ENCODE assay signal across 11 cellular contexts in the genomic region with DNA sequence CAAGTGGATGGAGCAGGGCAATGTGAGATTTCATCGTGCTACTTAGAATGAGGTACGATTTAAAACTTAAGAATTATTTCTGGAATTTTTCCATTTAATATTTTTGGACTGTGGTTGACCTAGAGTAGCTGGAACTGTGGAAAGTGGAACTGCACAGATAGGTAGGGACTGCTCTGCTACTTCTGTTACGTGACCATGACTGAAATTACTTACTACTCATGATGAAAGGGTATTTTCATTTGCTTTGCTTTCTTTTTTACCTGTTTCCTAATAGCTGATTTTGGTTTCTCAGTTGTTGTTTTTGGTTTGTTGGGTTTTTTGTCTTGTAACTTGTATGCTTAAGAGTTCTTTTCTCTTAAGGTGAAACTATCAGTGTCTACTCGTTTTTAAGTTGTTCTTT. TPM values are rescaled to one million over a fixed set of nuclear protein-coding genes. Genes with fewer than 3 reads are reported as not detected.
DNase-seq lines count a peak whose midpoint lies in the region; ATAC-seq, FAIRE-seq and TF ChIP-seq lines count a peak whose summit lies in the region.
"Had no signal": no experiment of that assay in that cellular context is flagged by ENCODE, and none has a peak within 500 bp of the region (broad histone marks: within the 10 kb centered on the region; RNA-seq: fewer than 3 reads in every experiment).

No MANE protein-coding gene starts in this region.

- no peaks in the 10 kb centered on the region for H3K4me1 ChIP-seq in small intestine (ENCODE audit: control insufficient read depth in 2 of 2, insufficient read depth in 1 of 2, low read depth in 1 of 2, low read length in 1 of 2)

- H3K4me3 Mint-ChIP-seq in mesothelial cell of epicardium, result no peak overlapping the region

- no peak for FAIRE-seq in small intestine (lab: Jason Lieb, UNC)

- no peak overlapping the region for H3K27ac Mint-ChIP-seq in mesothelial cell of epicardium

- no peaks in the 10 kb centered on the region for H3K27me3 ChIP-seq in small intestine (ENCODE audit: control insufficient read depth in 2 of 2, insufficient read depth in 2 of 2, low read length in 2 of 2)

- H3K4me1 Mint-ChIP-seq in mesothelial cell of epicardium, result peaks cover 12% of the 10 kb centered on the region

- DNase-seq in mesothelial cell of epicardium (ENCODE audit: low spot score in 2 of 2, unreplicated experiment in 2 of 2) (no peak), small intestine (no peak)
- no peak for DNase-seq in effector CD8-positive, alpha-beta T cell (lab: John Stamatoyannopoulos, UW)
- DNase-seq: activated CD4-positive, alpha-beta T cell treated with anti-CD3 and anti-CD28 coated beads, Interleukin-2, amount 50 U/mL, for 4 hours; activated naive CD4-positive, alpha-beta T cell treated with anti-CD3 and anti-CD28 coated beads, Interleukin-2, amount 50 U/mL, for 16 hours; DND-41 had no signal

- H3K36me3 ChIP-seq in small intestine (ENCODE audit: control insufficient read depth in 2 of 2, insufficient read depth in 2 of 2, low read length in 2 of 2), result peaks cover 0 to 5% of the 10 kb centered on the region in 2 donors

- H3K9me3 ChIP-seq in small intestine (ENCODE audit: control insufficient read depth, low read depth), result no peaks in the 10 kb centered on the region

- H3K27me3 Mint-ChIP-seq in mesothelial cell of epicardium (ENCODE audit: low read depth), result no peaks in the 10 kb centered on the region

- no peak overlapping the region for H3K27ac ChIP-seq in small intestine (ENCODE audit: low read depth in 1 of 2, low read length in 1 of 2)

- no peak overlapping the region for H3K4me3 ChIP-seq in small intestine (ENCODE audit: low read depth in 1 of 2, low read length in 2 of 2)

- 81 to 83% (median 82%) methylated on average over 4 of the region's 4 CpGs for WGBS in small intestine, 3 donors

- peaks cover 30% of the 10 kb centered on the region for H3K36me3 Mint-ChIP-seq in mesothelial cell of epicardium

- TF ChIP-seq CTCF in mesothelial cell of epicardium (IDR thresholded peaks at IDR 0.05; ENCODE audit: unreplicated experiment), result no peak

- H3K9me3 Mint-ChIP-seq in mesothelial cell of epicardium, result peaks cover 6% of the 10 kb centered on the region

- peak; percentile 55 for ATAC-seq in GM18502 (IDR thresholded peaks at IDR 0.05; ENCODE audit: poor library complexity, unreplicated experiment)
- peak; percentile 77 for ATAC-seq in GM19463 (IDR thresholded peaks at IDR 0.05; ENCODE audit: unreplicated experiment)
- ATAC-seq in HG02798 (IDR thresholded peaks at IDR 0.05; ENCODE audit: poor library complexity, unreplicated experiment), result peak; percentile 89
- ATAC-seq in HG03460 (IDR thresholded peaks at IDR 0.05; ENCODE audit: unreplicated experiment), result peak; percentile 82
- no peak for ATAC-seq in HG02759 (IDR thresholded peaks at IDR 0.05; ENCODE audit: unreplicated experiment)

RNA-seq across cellular contexts. Expression of a gene that starts 11.4 kb away (rescaled TPM):
- 109 to 112 TPM (median 111 TPM) in 3 replicates for total RNA-seq in mesothelial cell of epicardium
- 10 to 100 TPM; 55.3 to 62.8 (median 61.3) TPM for polyA plus RNA-seq in small intestine
